Comparison of ENCODE assay signal across 8 cellular contexts in genomic region chr6:121895736-121896135, GRCh38.
DNase-seq lines count a peak whose midpoint lies in the region; TF ChIP-seq lines count a peak whose summit lies in the region.
"Not testable (repeated sequence)": the region's sequence is repeated elsewhere in the genome, so short reads cannot be mapped to it uniquely, and the experiment has no call there.

No MANE protein-coding gene starts in this region.

- H2AFZ ChIP-seq in SK-N-SH (ENCODE audit: low read depth); trophoblast cell (ENCODE audit: insufficient read depth, low read length, poor library complexity): not testable (repeated sequence)
- peak overlapping the region; percentile 59 for H2AFZ ChIP-seq in mammary epithelial cell (ENCODE audit: low read depth, low read length)

- in situ Hi-C loops in G401 (cut with HindIII; ENCODE audit: low sequenced_read_pairs); mammary epithelial cell (cut with MboI; ENCODE audit: low sequenced_read_pairs in 2 of 2): not testable (repeated sequence)

- not testable (repeated sequence) for H2AK5ac ChIP-seq in trophoblast cell (ENCODE audit: low read length)

- not testable (repeated sequence) for TF ChIP-seq EP300 in SK-N-SH (IDR thresholded peaks at IDR 0.05; ENCODE audit: borderline replicate concordance in 1 of 2, low read depth in 1 of 2, low read length in 1 of 2)

- H2BK5ac ChIP-seq in trophoblast cell (ENCODE audit: low read depth, low read length, poor library complexity), result peak overlapping the region; percentile 31

- not testable (repeated sequence) for H3K4me3 ChIP-seq in SK-N-SH (ENCODE audit: low read depth in 2 of 2, low read length in 1 of 2); mammary epithelial cell (replicated peaks in 1 of 3; ENCODE audit: insufficient read depth in 1 of 3, low read depth in 2 of 3, low read length in 3 of 3); trophoblast cell (ENCODE audit: low read depth, low read length)

- H3K36me3 ChIP-seq in SK-N-SH (replicated peaks in 1 of 2; ENCODE audit: control insufficient read depth in 1 of 2, insufficient read depth in 2 of 2, low read length in 1 of 2); mammary epithelial cell (ENCODE audit: insufficient read depth, low read length); trophoblast cell (ENCODE audit: control insufficient read depth in 1 of 2, insufficient read depth in 2 of 2, low read length in 2 of 2): not testable (repeated sequence)

- not testable (repeated sequence) for H3K23ac ChIP-seq in trophoblast cell (ENCODE audit: low read length)

- H3K27ac ChIP-seq in SK-N-SH (ENCODE audit: low read depth in 2 of 2, low read length in 1 of 2), result peak overlapping the region in 1 of 2 experiments; percentile 69; a peak in 1 of 4 replicates
- peak overlapping the region; percentile 18 for H3K27ac ChIP-seq in mammary epithelial cell (ENCODE audit: insufficient read depth, low read depth, low read length)
- H3K27ac ChIP-seq in trophoblast cell (ENCODE audit: low read depth, low read length), result not testable (repeated sequence)

- not testable (repeated sequence) for H3K9ac ChIP-seq in SK-N-SH; mammary epithelial cell (ENCODE audit: insufficient read depth, low read length); trophoblast cell (ENCODE audit: low read length)

- POLR2A ChIA-PET in SK-N-SH (lab: Yijun Ruan, JAX), result not testable (repeated sequence)

- not testable (repeated sequence) for H3K4ac ChIP-seq in trophoblast cell (ENCODE audit: low read depth, low read length)

- CTCF ChIA-PET in SK-N-SH (lab: Yijun Ruan, JAX); mammary epithelial cell (lab: Charles Lee; ENCODE audit: low non-redundant PET): not testable (repeated sequence)

- not testable (repeated sequence) for H4K20me1 ChIP-seq in SK-N-SH (ENCODE audit: insufficient read depth); mammary epithelial cell (ENCODE audit: insufficient read depth, low read length)

- TF ChIP-seq CTCF in SK-N-SH (IDR thresholded peaks at IDR 0.05); mammary epithelial cell (conservative IDR thresholded peaks at IDR 0.05 in 1 of 2, IDR thresholded peaks at IDR 0.05 in 1 of 2; ENCODE audit: extremely low read depth in 1 of 2, insufficient read depth in 1 of 2, low read depth in 1 of 2, low read length in 2 of 2): not testable (repeated sequence)

- peaks cover 13% of the 10 kb centered on the region for H3F3A ChIP-seq in SK-N-SH (replicated peaks; ENCODE audit: insufficient read depth)

- DNase-seq in G401 (ENCODE audit: low spot score) (peak; percentile 26), NCI-H1105 treated with DMSO at 0.1 percent for 48 hours (lab: John Stamatoyannopoulos, UW) (peak; percentile 27), NCI-H2171 treated with DMSO at 0.1 percent for 48 hours (lab: John Stamatoyannopoulos, UW) (peak; percentile 65), NCI-H82 (lab: John Stamatoyannopoulos, UW) (peak; percentile 73), islet precursor cell (peak; percentile 88)
- not testable (repeated sequence) for DNase-seq in SK-N-SH, mammary epithelial cell, trophoblast cell

- dilution Hi-C loops in mammary epithelial cell (cut with HindIII; ENCODE audit: low sequenced_read_pairs), result not testable (repeated sequence)

- H2BK12ac ChIP-seq in trophoblast cell (ENCODE audit: low read length), result not testable (repeated sequence)

- not testable (repeated sequence) for H3K27me3 ChIP-seq in SK-N-SH (ENCODE audit: insufficient read depth); mammary epithelial cell (ENCODE audit: insufficient read depth, low read length); trophoblast cell (ENCODE audit: insufficient read depth, low read length)

- not testable (repeated sequence) for H3K9me2 ChIP-seq in SK-N-SH

- intact Hi-C loops in mammary epithelial cell (cut with micrococcal nuclease), result loop anchor here (2.0 kb wide), 1 partner anchor 129 kb away; no protein-coding TSS in a partner anchor

- TF ChIP-seq RAD21 in SK-N-SH (IDR thresholded peaks at IDR 0.05; ENCODE audit: low read length), result not testable (repeated sequence)

- not testable (repeated sequence) for H4K12ac ChIP-seq in trophoblast cell (ENCODE audit: low read depth, low read length)

- not testable (repeated sequence) for H4K91ac ChIP-seq in trophoblast cell (ENCODE audit: low read depth, low read length)

- H4K8ac ChIP-seq in trophoblast cell (ENCODE audit: low read depth, low read length), result not testable (repeated sequence)

- not testable (repeated sequence) for H3K79me1 ChIP-seq in trophoblast cell (ENCODE audit: low read length)

- BruUV-seq in mammary epithelial cell (replicated peaks; lab: Mats Ljungman, UMichigan), result not testable (repeated sequence)

- H2BK120ac ChIP-seq in trophoblast cell (ENCODE audit: insufficient read depth, low read length, poor library complexity), result peak overlapping the region; percentile 51

- H3K18ac ChIP-seq in trophoblast cell (ENCODE audit: low read length), result not testable (repeated sequence)

- peaks cover 0 to 15% of the 10 kb centered on the region in 2 experiments; a peak in 2 of 4 replicates for H3K4me1 ChIP-seq in SK-N-SH (ENCODE audit: control insufficient read depth in 1 of 2, insufficient read depth in 2 of 2, low read depth in 1 of 2, low read length in 1 of 2)
- peaks cover 29% of the 10 kb centered on the region for H3K4me1 ChIP-seq in mammary epithelial cell (ENCODE audit: insufficient read depth, low read length)
- H3K4me1 ChIP-seq in trophoblast cell (ENCODE audit: control insufficient read depth in 1 of 2, insufficient read depth in 2 of 2, low read length in 2 of 2), result not testable (repeated sequence)

- not testable (repeated sequence) for H3K79me2 ChIP-seq in SK-N-SH (ENCODE audit: insufficient read depth); mammary epithelial cell (ENCODE audit: insufficient read depth, low read length); trophoblast cell (ENCODE audit: control insufficient read depth, insufficient read depth, low read length, poor library complexity)

- not testable (repeated sequence) for H3K9me3 ChIP-seq in SK-N-SH; mammary epithelial cell (replicated peaks; ENCODE audit: insufficient read depth, low read length); trophoblast cell (ENCODE audit: insufficient read depth, low read depth, low read length)

- H3K4me2 ChIP-seq in SK-N-SH, result 0 out of 2 replicates have a peak overlapping the region, but pooled peaks have one; percentile 10
- not testable (repeated sequence) for H3K4me2 ChIP-seq in mammary epithelial cell (ENCODE audit: insufficient read depth, low read depth, low read length); trophoblast cell (ENCODE audit: low read length)

- not testable (repeated sequence) for H3K14ac ChIP-seq in trophoblast cell (ENCODE audit: low read length)

- WGBS in SK-N-SH (ENCODE audit: low lambda C conversion rate), result 66% methylated on average over 4 of the region's 5 CpGs
- 40% methylated on average over 4 of the region's 5 CpGs for WGBS in mammary epithelial cell (ENCODE audit: low coverage, missing lambda C conversion rate)
- no CpG with 5 or more reads among the region's 5 CpGs for WGBS in trophoblast cell (ENCODE audit: extremely low coverage, insufficient coverage, insufficient read length)

TF ChIP-seq in SK-N-SH, 30 proteins besides CTCF, POLR2A, EP300 and RAD21:
- TF ChIP-seq TCF12 (IDR thresholded peaks at IDR 0.05), result peak; percentile 21; the same call in 1 of the 2 replicates
